Comparison of ENCODE assay signal across 16 cellular contexts in genomic region chr2:178512491-178512890, GRCh38. TPM values are rescaled to one million over a fixed set of nuclear protein-coding genes. Genes with fewer than 3 reads are reported as not detected.
DNase-seq lines count a peak whose midpoint lies in the region; ATAC-seq and TF ChIP-seq lines count a peak whose summit lies in the region.
"Had no signal": no experiment of that assay in that cellular context is flagged by ENCODE, and none has a peak within 500 bp of the region (broad histone marks: within the 10 kb centered on the region; RNA-seq: fewer than 3 reads in every experiment).

No MANE protein-coding gene starts in this region.

- intact Hi-C loops in Panc1 (cut with micrococcal nuclease; ENCODE audit: unreplicated experiment) (no loop called here), psoas muscle (cut with DNase I) (no loop called here)

- H3K27ac ChIP-seq in Panc1 (ENCODE audit: low read length), result no peak overlapping the region
- H3K27ac ChIP-seq in psoas muscle, result no peak overlapping the region
- H3K27ac ChIP-seq: esophagus muscularis mucosa, hepatocyte, SJSA1 had no signal

- no peaks in the 10 kb centered on the region for H3K9me3 ChIP-seq in Panc1 (ENCODE audit: control insufficient read depth, insufficient read depth, low read depth, low read length)
- H3K9me3 ChIP-seq in psoas muscle, result no peaks in the 10 kb centered on the region
- H3K9me3 ChIP-seq: esophagus muscularis mucosa, SJSA1 had no signal

- CTCF ChIA-PET in Panc1 (lab: Charles Lee), result interaction anchor here (0.6 kb wide), 1 partner anchor 1657 kb away, joined by 3 read pairs; no protein-coding TSS in a partner anchor

- ATAC-seq in Panc1 (no peak), psoas muscle (no peak)
- ATAC-seq: CD8-positive, alpha-beta T cell had no signal

- H3K36me3 ChIP-seq in Panc1 (ENCODE audit: control insufficient read depth, insufficient read depth, low read length) (no peaks in the 10 kb centered on the region), psoas muscle (ENCODE audit: insufficient read depth in 1 of 2, low read depth in 1 of 2) (peaks cover 0 to 32% of the 10 kb centered on the region in 2 donors)
- H3K36me3 ChIP-seq: SJSA1 had no signal

- H3K4me1 ChIP-seq in Panc1 (ENCODE audit: control insufficient read depth, insufficient read depth, low read length) (no peaks in the 10 kb centered on the region), psoas muscle (no peaks in the 10 kb centered on the region)
- H3K4me1 ChIP-seq: esophagus muscularis mucosa had no signal

- H3K27me3 ChIP-seq in Panc1 (ENCODE audit: control insufficient read depth, insufficient read depth, low read length), result no peaks in the 10 kb centered on the region
- no peaks in the 10 kb centered on the region for H3K27me3 ChIP-seq in psoas muscle (ENCODE audit: insufficient read depth in 3 of 3, low read length in 2 of 3)
- H3K27me3 ChIP-seq: esophagus muscularis mucosa, hepatocyte, SJSA1 had no signal

- no peak for TF ChIP-seq CTCF in Panc1 (IDR thresholded peaks at IDR 0.05)
- TF ChIP-seq CTCF in epithelial cell of esophagus (IDR thresholded peaks at IDR 0.05; ENCODE audit: insufficient read depth, low read depth, low read length, missing control alignments), result no peak
- no peak for TF ChIP-seq CTCF in psoas muscle (IDR thresholded peaks at IDR 0.05)

- DNase-seq in ELR (ENCODE audit: low read depth), result peak; percentile 81
- DNase-seq in Panc1 (ENCODE audit: low read depth, low spot score), result no peak
- DNase-seq in epithelial cell of esophagus (ENCODE audit: low read depth), result peak; percentile 54
- peak; percentile 6 for DNase-seq in retina
- DNase-seq in NCI-H2171 treated with DMSO at 0.1 percent for 48 hours (lab: John Stamatoyannopoulos, UW), result no peak
- DNase-seq in activated CD4-positive, alpha-beta T cell treated with anti-CD3 and anti-CD28 coated beads for 4 hours, result no peak
- no peak for DNase-seq in psoas muscle
- DNase-seq: activated CD4-positive, alpha-beta memory T cell treated with anti-CD3 and anti-CD28 coated beads, Interleukin-2, amount 10 ng/mL, durations not matched to agents 7 days and 5 days; amygdala; CD8-positive, alpha-beta T cell; NCI-H2171; NK-92 treated with Interleukin-12 subunit alpha and Interleukin-12 subunit beta, amount 100 ng/mL, for 24 hours; stimulated activated CD4-positive, alpha-beta T cell treated with anti-CD3 and anti-CD28 coated beads, Interleukin-12 subunit alpha, Interleukin-12 subunit beta, amount 100 ng/mL, for 4 hours had no signal

- BruUV-seq in Panc1 (replicated peaks; lab: Mats Ljungman, UMichigan), result TSS peak; percentile 29

- WGBS in psoas muscle, 3 donors, result 96 to 100% (median 97%) methylated on average over 2 of the region's 2 CpGs

- H3K4me3 ChIP-seq in Panc1 (ENCODE audit: low read depth in 2 of 2, low read length in 2 of 2) (no peak overlapping the region), epithelial cell of esophagus (ENCODE audit: low read length) (no peak overlapping the region), psoas muscle (no peak overlapping the region)
- H3K4me3 ChIP-seq: esophagus muscularis mucosa, hepatocyte, SJSA1 had no signal

- POLR2A ChIA-PET in Panc1 (lab: Charles Lee), result no interaction called here

- in situ Hi-C loops in Panc1 (cut with HindIII; ENCODE audit: low pct_unique_long_range_greater_than_20kb, low sequenced_read_pairs), result no loop called here

RNA-seq across cellular contexts. Expression of gene PLEKHA3, which starts 32.2 kb away (rescaled TPM):
- 30.5 TPM for total RNA-seq in Panc1 (2021; ENCODE audit: unreplicated experiment)
- polyA plus RNA-seq in Panc1 (2012; ENCODE audit: insufficient read length), result 14.1 TPM
- 10 to 100 TPM; 13.5 to 22.5 (median 17.6) TPM for total RNA-seq in psoas muscle
- polyA plus RNA-seq in psoas muscle, result 1 to 10 TPM; 4.0 to 8.1 (median 4.2) TPM

RNA-seq across cellular contexts. Expression of gene FKBP7, which starts 34.1 kb away (rescaled TPM):
- total RNA-seq in Panc1 (2021; ENCODE audit: unreplicated experiment), result 1.8 TPM
- polyA plus RNA-seq in Panc1 (2012; ENCODE audit: insufficient read length), result 2.6 TPM
- total RNA-seq in psoas muscle, result 1 to 10 TPM; 2.1 to 4.4 (median 2.9) TPM
- polyA plus RNA-seq in psoas muscle, result 1 to 10 TPM; 2.5 to 5.6 (median 5.1) TPM

Comparison
In these comparisons a context has a peak if more than half of its experiments do, and no peak if none do; other contexts are left out.
1. DNase-seq: peak in ELR (single experiment), epithelial cell of esophagus (single experiment) and retina (single experiment); none in Panc1 (single experiment), NCI-H2171 treated with DMSO at 0.1 percent for 48 hours (single experiment), activated CD4-positive, alpha-beta T cell treated with anti-CD3 and anti-CD28 coated beads for 4 hours (0 of 2) and psoas muscle (0 of 2).